Comparison of ENCODE assay signal across 24 cellular contexts in the genomic region with DNA sequence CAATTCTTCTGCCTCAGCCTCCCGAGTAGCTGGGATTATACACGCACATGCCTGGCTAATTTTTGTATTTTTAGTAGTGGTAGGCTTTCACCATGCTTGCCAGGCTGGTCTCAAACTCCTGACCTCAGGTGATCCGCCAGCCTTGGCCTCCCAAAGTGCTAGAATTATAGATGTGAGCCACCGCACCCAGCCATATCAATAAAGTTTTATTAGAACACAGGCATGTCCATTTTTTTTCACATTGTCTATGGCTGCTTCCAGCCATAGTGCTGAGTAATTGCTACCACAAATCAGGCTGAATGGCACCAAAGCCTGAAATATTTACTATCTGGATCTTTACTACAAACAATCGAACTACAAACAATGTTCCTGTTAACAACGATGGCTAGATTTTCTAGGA.
DNase-seq lines count a peak whose midpoint lies in the region; ATAC-seq, FAIRE-seq and TF ChIP-seq lines count a peak whose summit lies in the region.
"Had no signal": no experiment of that assay in that cellular context is flagged by ENCODE, and none has a peak within 500 bp of the region (broad histone marks: within the 10 kb centered on the region; RNA-seq: fewer than 3 reads in every experiment).

No MANE protein-coding gene starts in this region.

- TF ChIP-seq POLR2A in HepG2 (IDR thresholded peaks at IDR 0.05; ENCODE audit: insufficient read depth in 1 of 2, low read depth in 2 of 2, low read length in 2 of 2) = no peak
- TF ChIP-seq POLR2A in right lobe of liver (IDR thresholded peaks at IDR 0.05) = no peak
- no peak for TF ChIP-seq POLR2A in GM12878 (IDR thresholded peaks at IDR 0.05; ENCODE audit: low read depth, low read length)

- FAIRE-seq in HepG2 (lab: Jason Lieb, UNC) = no peak
- no peak for FAIRE-seq in GM12878 (lab: Jason Lieb, UNC)
- FAIRE-seq: A204.1, GM12891, GM19239 had no signal

- no peaks in the 10 kb centered on the region for H3K79me2 ChIP-seq in HepG2 (ENCODE audit: insufficient read depth, low read length)
- no peaks in the 10 kb centered on the region for H3K79me2 ChIP-seq in GM12878 (ENCODE audit: control insufficient read depth, insufficient read depth, low read length)

- H3K36me3 ChIP-seq in HepG2 (replicated peaks in 1 of 2; ENCODE audit: control insufficient read depth in 1 of 2, insufficient read depth in 2 of 2, low read length in 2 of 2) = no peaks in the 10 kb centered on the region
- no peaks in the 10 kb centered on the region for H3K36me3 ChIP-seq in right lobe of liver
- H3K36me3 ChIP-seq in GM12878 (ENCODE audit: control insufficient read depth in 2 of 2, insufficient read depth in 2 of 2, low read length in 1 of 2) = no peaks in the 10 kb centered on the region
- H3K36me3 ChIP-seq: BE2C, BLaER1 had no signal

- H3K27ac ChIP-seq in HepG2 (ENCODE audit: extremely low read length, insufficient read depth, low read length) = no peak overlapping the region
- H3K27ac ChIP-seq in right lobe of liver = no peak overlapping the region
- no peak overlapping the region for H3K27ac ChIP-seq in GM12878 (ENCODE audit: control insufficient read depth, insufficient read depth)
- H3K27ac ChIP-seq: BLaER1 had no signal

- H3K9ac ChIP-seq in HepG2 (ENCODE audit: insufficient read depth, low read depth, low read length) = no peak overlapping the region
- no peak overlapping the region for H3K9ac ChIP-seq in GM12878 (ENCODE audit: control insufficient read depth, insufficient read depth, low read length)
- H3K9ac ChIP-seq: BLaER1 had no signal

- BruUV-seq in HepG2 (replicated peaks; lab: Mats Ljungman, UMichigan) = no TSS peak
- no TSS peak for BruUV-seq in GM12878 (replicated peaks; lab: Mats Ljungman, UMichigan)

- H3K4me1 ChIP-seq in HepG2 (ENCODE audit: insufficient read depth, low read length) (no peaks in the 10 kb centered on the region), right lobe of liver (no peaks in the 10 kb centered on the region), GM12878 (ENCODE audit: control insufficient read depth, insufficient read depth, low read length) (no peaks in the 10 kb centered on the region)
- H3K4me1 ChIP-seq: BE2C had no signal

- RAD21 ChIA-PET in GM12878 (lab: Charles Lee; ENCODE audit: unreplicated experiment) = no interaction called here

- TF ChIP-seq CTCF in HepG2 (CRISPR knock-in tag; IDR thresholded peaks at IDR 0.05) (no peak), right lobe of liver (IDR thresholded peaks at IDR 0.05) (no peak), GM12878 (IDR thresholded peaks at IDR 0.05 in 2 of 3, conservative IDR thresholded peaks at IDR 0.05 in 1 of 3; ENCODE audit: control insufficient read depth in 2 of 3, extremely low read depth in 1 of 3, insufficient read depth in 1 of 3, low read depth in 3 of 3, low read length in 3 of 3) (no peak)

- SMC1A ChIA-PET in GM12878 (lab: Charles Lee; ENCODE audit: uncharacterized antibody, unreplicated experiment) = interaction anchor here (0.5 kb wide), 1 partner anchor 915 kb away, joined by 3 read pairs; no protein-coding TSS in a partner anchor

- DNase-seq in HepG2 (ENCODE audit: low spot score) = no peak
- no peak for DNase-seq in right lobe of liver
- DNase-seq in GM12878 (ENCODE audit: low read depth, low spot score) = no peak
- DNase-seq in globus pallidus (ENCODE audit: low spot score) = no peak
- no peak for DNase-seq in T1000 (lab: John Stamatoyannopoulos, UW)
- DNase-seq: 8988T; ACHN; BE2C; C1 segment of cervical spinal cord; CD4-positive, alpha-beta memory T cell; CD4-positive, CD25-positive, alpha-beta regulatory T cell; CD8-positive, alpha-beta memory T cell; COR-L47; DMS 273 treated with DMSO at 0.1 percent for 48 hours; DMS153; DMS53; DMS79; DND-41; EL; GDM1 had no signal

- H3K4me3 ChIP-seq in HepG2 (replicated peaks in 1 of 3; ENCODE audit: insufficient read depth in 1 of 3, low read depth in 2 of 3, low read length in 3 of 3) = no peak overlapping the region
- H3K4me3 ChIP-seq in right lobe of liver = no peak overlapping the region
- H3K4me3 ChIP-seq in GM12878 = no peak overlapping the region
- H3K4me3 ChIP-seq: BLaER1 had no signal

- TF ChIP-seq EP300 in HepG2 (IDR thresholded peaks at IDR 0.05; ENCODE audit: low read depth in 2 of 2, low read length in 2 of 2) (no peak), HepG2 (CRISPR knock-in tag; IDR thresholded peaks at IDR 0.05; ENCODE audit: borderline replicate concordance) (no peak), GM12878 (IDR thresholded peaks at IDR 0.05; ENCODE audit: borderline replicate concordance in 1 of 2, control insufficient read depth in 1 of 2, low read depth in 2 of 2, low read length in 2 of 2) (no peak)

- CTCF ChIA-PET in HepG2 (lab: Yijun Ruan, JAX; ENCODE audit: low intra/inter-chr PET ratio, low total read pairs) = no interaction called here
- CTCF ChIA-PET in GM12878 (lab: Yijun Ruan, JAX) = no interaction called here

- 10% methylated on average over 6 of the region's 6 CpGs for WGBS in HepG2 (ENCODE audit: low lambda C conversion rate)
- WGBS in right lobe of liver (ENCODE audit: insufficient coverage, low coverage, low lambda C conversion rate, missing lambda C conversion rate) = 60% methylated on average over 5 of the region's 6 CpGs
- WGBS in GM12878 (ENCODE audit: insufficient coverage, insufficient replicate concordance, low lambda C conversion rate, missing lambda C conversion rate) = 40% methylated on average over 6 of the region's 6 CpGs

- H2AFZ ChIP-seq in HepG2 (ENCODE audit: low read length) (no peak overlapping the region), GM12878 (ENCODE audit: control insufficient read depth, low read depth, low read length) (no peak overlapping the region)

- in situ Hi-C loops in HepG2 (cut with HindIII; ENCODE audit: extremely low pct_ligation_motif_present, low pct_unique_long_range_greater_than_20kb) (no loop called here), GM12878 (cut with MboI) (no loop called here)

- ATAC-seq in HepG2 (no peak), right lobe of liver (no peak), GM12878 (no peak)

- intact Hi-C loops in HepG2 (cut with micrococcal nuclease; ENCODE audit: unreplicated experiment) = no loop called here
- intact Hi-C loops in right lobe of liver (cut with DNase I) = no loop called here
- intact Hi-C loops in GM12878 (cut with micrococcal nuclease; ENCODE audit: unreplicated experiment) = no loop called here

- POLR2A ChIA-PET in HepG2 (lab: Yijun Ruan, JAX) = no interaction called here
- POLR2A ChIA-PET in GM12878 (lab: Charles Lee) = no interaction called here

- H3K9me3 ChIP-seq in HepG2 (ENCODE audit: low read length) (no peaks in the 10 kb centered on the region), right lobe of liver (no peaks in the 10 kb centered on the region), GM12878 (replicated peaks; ENCODE audit: control insufficient read depth, insufficient read depth, low read length) (no peaks in the 10 kb centered on the region)
- H3K9me3 ChIP-seq: BE2C, BLaER1 had no signal

- H3K27me3 ChIP-seq in HepG2 (ENCODE audit: control insufficient read depth in 1 of 2, insufficient read depth in 2 of 2, low read length in 2 of 2) (peaks cover 0 to 5% of the 10 kb centered on the region in 2 experiments; a peak in 1 of 5 replicates), right lobe of liver (no peaks in the 10 kb centered on the region), GM12878 (replicated peaks in 1 of 2; ENCODE audit: control insufficient read depth in 2 of 2, insufficient read depth in 2 of 2, low read length in 1 of 2) (no peaks in the 10 kb centered on the region)
- H3K27me3 ChIP-seq: BLaER1 had no signal

- H4K20me1 ChIP-seq in HepG2 (ENCODE audit: insufficient read depth, low read length) (no peaks in the 10 kb centered on the region), GM12878 (ENCODE audit: control insufficient read depth, insufficient read depth) (no peaks in the 10 kb centered on the region)
- H4K20me1 ChIP-seq: BLaER1 had no signal

- H3K4me2 ChIP-seq in HepG2 (ENCODE audit: low read depth, low read length) = no peak overlapping the region
- no peak overlapping the region for H3K4me2 ChIP-seq in GM12878 (ENCODE audit: control insufficient read depth, insufficient read depth)
- H3K4me2 ChIP-seq: BLaER1 had no signal

- TF ChIP-seq RAD21 in HepG2 (CRISPR knock-in tag; IDR thresholded peaks at IDR 0.05) (no peak), GM12878 (IDR thresholded peaks at IDR 0.05; ENCODE audit: insufficient read depth, low read depth, low read length) (no peak)

TF ChIP-seq in HepG2, 621 proteins besides CTCF, POLR2A, EP300 and RAD21 (continues in another document):
- TF ChIP-seq, protein P1, sequence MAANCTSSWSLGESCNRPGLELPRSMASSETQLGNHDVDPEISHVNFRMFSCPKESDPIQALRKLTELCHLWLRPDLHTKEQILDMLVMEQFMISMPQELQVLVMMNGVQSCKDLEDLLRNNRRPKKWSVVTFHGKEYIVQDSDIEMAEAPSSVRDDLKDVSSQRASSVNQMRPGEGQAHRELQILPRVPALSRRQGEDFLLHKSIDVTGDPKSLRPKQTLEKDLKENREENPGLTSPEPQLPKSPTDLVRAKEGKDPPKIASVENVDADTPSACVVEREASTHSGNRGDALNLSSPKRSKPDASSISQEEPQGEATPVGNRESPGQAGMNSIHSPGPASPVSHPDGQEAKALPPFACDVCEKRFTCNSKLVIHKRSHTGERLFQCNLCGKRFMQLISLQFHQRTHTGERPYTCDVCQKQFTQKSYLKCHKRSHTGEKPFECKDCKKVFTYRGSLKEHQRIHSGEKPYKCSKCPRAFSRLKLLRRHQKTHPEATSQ (CRISPR knock-in tag; IDR thresholded peaks at IDR 0.05; ENCODE audit: borderline replicate concordance) = no peak
- TF ChIP-seq ZEB1 (IDR thresholded peaks at IDR 0.05; ENCODE audit: insufficient replicate concordance, low read depth) (no peak), BHLHE40 (IDR thresholded peaks at IDR 0.05; ENCODE audit: low read length) (no peak)
